ENCODE assay signal across 1 cellular context in the genomic region with DNA sequence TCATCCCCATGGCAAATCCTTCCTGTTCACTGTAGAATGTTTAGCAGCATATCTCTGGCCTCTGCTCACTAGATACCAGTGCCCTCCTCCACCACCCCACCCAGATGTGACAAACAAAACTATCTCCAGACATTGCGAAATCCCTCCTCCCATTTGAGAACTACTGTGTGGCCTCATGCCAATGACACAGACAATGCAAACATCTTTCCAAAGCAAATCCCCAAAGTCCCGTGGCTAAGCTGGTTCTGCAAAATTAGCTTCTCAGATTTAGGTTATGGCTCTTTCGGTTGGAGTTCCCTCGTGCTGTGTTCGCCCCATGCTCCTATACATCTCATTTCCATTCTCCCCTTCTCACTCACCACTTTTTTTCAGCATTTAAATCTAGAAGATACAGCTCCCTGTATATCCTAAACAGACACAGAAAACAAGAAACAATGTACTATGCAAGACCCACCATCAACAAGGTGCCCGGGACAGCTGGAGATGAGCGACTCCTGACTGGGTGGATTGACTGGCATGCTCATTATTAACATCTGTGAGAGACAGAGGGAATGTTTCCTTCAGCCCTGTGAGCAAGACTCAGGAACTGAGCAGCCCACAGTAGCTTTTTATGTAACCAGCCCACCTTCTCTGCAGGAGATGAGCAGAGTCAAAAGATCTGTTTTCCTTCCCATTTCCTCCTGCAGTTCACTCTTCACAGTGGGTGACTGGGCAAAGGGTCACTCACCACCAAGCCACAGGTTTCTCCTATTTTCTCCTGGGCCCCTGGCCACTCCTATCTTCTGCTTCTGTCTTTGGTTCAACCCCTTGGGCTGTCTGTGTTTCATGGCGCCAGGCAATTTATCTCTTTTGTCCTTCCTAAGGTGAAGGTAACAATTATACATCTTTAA.
TF ChIP-seq lines count a peak whose summit lies in the region.

No MANE protein-coding gene starts in this region.

TF ChIP-seq in HepG2, 621 proteins besides CTCF, POLR2A, EP300 and RAD21 (continued from another document and continues in another):
- TF ChIP-seq, protein P1, sequence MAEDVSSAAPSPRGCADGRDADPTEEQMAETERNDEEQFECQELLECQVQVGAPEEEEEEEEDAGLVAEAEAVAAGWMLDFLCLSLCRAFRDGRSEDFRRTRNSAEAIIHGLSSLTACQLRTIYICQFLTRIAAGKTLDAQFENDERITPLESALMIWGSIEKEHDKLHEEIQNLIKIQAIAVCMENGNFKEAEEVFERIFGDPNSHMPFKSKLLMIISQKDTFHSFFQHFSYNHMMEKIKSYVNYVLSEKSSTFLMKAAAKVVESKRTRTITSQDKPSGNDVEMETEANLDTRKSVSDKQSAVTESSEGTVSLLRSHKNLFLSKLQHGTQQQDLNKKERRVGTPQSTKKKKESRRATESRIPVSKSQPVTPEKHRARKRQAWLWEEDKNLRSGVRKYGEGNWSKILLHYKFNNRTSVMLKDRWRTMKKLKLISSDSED (CRISPR knock-in tag; IDR thresholded peaks at IDR 0.05), result no peak
- no peak; the same call in 1 of the 2 replicates for TF ChIP-seq MTA1 (CRISPR knock-in tag; IDR thresholded peaks at IDR 0.05; ENCODE audit: borderline replicate concordance)
- no peak for TF ChIP-seq ZNF703 (CRISPR knock-in tag; IDR thresholded peaks at IDR 0.05; ENCODE audit: borderline replicate concordance)
- TF ChIP-seq FOXC1 (CRISPR knock-in tag; IDR thresholded peaks at IDR 0.05; ENCODE audit: borderline replicate concordance), result peak; percentile 46
- TF ChIP-seq, protein P2, sequence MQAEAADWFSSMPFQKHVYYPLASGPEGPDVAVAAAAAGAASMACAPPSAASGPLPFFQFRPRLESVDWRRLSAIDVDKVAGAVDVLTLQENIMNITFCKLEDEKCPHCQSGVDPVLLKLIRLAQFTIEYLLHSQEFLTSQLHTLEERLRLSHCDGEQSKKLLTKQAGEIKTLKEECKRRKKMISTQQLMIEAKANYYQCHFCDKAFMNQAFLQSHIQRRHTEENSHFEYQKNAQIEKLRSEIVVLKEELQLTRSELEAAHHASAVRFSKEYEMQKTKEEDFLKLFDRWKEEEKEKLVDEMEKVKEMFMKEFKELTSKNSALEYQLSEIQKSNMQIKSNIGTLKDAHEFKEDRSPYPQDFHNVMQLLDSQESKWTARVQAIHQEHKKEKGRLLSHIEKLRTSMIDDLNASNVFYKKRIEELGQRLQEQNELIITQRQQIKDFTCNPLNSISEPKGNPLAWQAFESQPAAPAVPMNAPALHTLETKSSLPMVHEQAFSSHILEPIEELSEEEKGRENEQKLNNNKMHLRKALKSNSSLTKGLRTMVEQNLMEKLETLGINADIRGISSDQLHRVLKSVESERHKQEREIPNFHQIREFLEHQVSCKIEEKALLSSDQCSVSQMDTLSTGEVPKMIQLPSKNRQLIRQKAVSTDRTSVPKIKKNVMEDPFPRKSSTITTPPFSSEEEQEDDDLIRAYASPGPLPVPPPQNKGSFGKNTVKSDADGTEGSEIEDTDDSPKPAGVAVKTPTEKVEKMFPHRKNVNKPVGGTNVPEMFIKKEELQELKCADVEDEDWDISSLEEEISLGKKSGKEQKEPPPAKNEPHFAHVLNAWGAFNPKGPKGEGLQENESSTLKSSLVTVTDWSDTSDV (CRISPR knock-in tag; IDR thresholded peaks at IDR 0.05), result no peak
- no peak for TF ChIP-seq MBNL3 (CRISPR knock-in tag; conservative IDR thresholded peaks at IDR 0.05)
- no peak for TF ChIP-seq ZNF136 (CRISPR knock-in tag; IDR thresholded peaks at IDR 0.05; ENCODE audit: low read depth)
- TF ChIP-seq ZBTB1 (CRISPR knock-in tag; IDR thresholded peaks at IDR 0.05; ENCODE audit: borderline replicate concordance), result no peak
- TF ChIP-seq ZNF749 (CRISPR knock-in tag; IDR thresholded peaks at IDR 0.05; ENCODE audit: borderline replicate concordance), result 0 out of 2 replicates have a peak, but pooled peaks have one; percentile 41
- TF ChIP-seq, protein P3, sequence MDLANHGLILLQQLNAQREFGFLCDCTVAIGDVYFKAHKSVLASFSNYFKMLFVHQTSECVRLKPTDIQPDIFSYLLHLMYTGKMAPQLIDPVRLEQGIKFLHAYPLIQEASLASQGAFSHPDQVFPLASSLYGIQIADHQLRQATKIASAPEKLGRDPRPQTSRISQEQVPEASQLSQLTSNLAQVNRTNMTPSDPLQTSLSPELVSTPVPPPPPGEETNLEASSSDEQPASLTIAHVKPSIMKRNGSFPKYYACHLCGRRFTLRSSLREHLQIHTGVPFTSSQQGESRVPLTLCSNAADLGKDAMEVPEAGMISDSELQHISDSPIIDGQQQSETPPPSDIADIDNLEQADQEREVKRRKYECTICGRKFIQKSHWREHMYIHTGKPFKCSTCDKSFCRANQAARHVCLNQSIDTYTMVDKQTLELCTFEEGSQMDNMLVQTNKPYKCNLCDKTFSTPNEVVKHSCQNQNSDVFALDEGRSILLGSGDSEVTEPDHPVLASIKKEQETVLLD (CRISPR knock-in tag; IDR thresholded peaks at IDR 0.05; ENCODE audit: low read depth), result no peak
- 0 out of 2 replicates have a peak, but pooled peaks have one; percentile 52 for TF ChIP-seq ZIK1 (CRISPR knock-in tag; IDR thresholded peaks at IDR 0.05; ENCODE audit: borderline replicate concordance, low read depth)
- no peak for TF ChIP-seq TBP (CRISPR knock-in tag; IDR thresholded peaks at IDR 0.05)
- TF ChIP-seq NR2F2 (IDR thresholded peaks at IDR 0.05; ENCODE audit: borderline replicate concordance, low read depth), result 0 out of 2 replicates have a peak, but pooled peaks have one; percentile 47
- TF ChIP-seq NFKBIZ (CRISPR knock-in tag; IDR thresholded peaks at IDR 0.05), result no peak
- no peak for TF ChIP-seq SNAPC2 (CRISPR knock-in tag; IDR thresholded peaks at IDR 0.05)
- TF ChIP-seq, protein P4, sequence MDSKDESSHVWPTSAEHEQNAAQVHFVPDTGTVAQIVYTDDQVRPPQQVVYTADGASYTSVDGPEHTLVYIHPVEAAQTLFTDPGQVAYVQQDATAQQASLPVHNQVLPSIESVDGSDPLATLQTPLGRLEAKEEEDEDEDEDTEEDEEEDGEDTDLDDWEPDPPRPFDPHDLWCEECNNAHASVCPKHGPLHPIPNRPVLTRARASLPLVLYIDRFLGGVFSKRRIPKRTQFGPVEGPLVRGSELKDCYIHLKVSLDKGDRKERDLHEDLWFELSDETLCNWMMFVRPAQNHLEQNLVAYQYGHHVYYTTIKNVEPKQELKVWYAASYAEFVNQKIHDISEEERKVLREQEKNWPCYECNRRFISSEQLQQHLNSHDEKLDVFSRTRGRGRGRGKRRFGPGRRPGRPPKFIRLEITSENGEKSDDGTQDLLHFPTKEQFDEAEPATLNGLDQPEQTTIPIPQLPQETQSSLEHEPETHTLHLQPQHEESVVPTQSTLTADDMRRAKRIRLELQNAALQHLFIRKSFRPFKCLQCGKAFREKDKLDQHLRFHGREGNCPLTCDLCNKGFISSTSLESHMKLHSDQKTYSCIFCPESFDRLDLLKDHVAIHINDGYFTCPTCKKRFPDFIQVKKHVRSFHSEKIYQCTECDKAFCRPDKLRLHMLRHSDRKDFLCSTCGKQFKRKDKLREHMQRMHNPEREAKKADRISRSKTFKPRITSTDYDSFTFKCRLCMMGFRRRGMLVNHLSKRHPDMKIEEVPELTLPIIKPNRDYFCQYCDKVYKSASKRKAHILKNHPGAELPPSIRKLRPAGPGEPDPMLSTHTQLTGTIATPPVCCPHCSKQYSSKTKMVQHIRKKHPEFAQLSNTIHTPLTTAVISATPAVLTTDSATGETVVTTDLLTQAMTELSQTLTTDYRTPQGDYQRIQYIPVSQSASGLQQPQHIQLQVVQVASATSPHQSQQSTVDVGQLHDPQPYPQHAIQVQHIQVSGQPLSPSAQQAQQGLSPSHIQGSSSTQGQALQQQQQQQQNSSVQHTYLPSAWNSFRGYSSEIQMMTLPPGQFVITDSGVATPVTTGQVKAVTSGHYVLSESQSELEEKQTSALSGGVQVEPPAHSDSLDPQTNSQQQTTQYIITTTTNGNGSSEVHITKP (CRISPR knock-in tag; IDR thresholded peaks at IDR 0.05; ENCODE audit: low read depth), result peak; percentile 61
- TF ChIP-seq SPEN (CRISPR knock-in tag; IDR thresholded peaks at IDR 0.05; ENCODE audit: low read depth), result no peak
- TF ChIP-seq CREB1 (IDR thresholded peaks at IDR 0.05), result no peak
- TF ChIP-seq CREB1 (CRISPR knock-in tag; IDR thresholded peaks at IDR 0.05), result peak; percentile 42; the same call in 1 of the 2 replicates
- TF ChIP-seq, protein P5, sequence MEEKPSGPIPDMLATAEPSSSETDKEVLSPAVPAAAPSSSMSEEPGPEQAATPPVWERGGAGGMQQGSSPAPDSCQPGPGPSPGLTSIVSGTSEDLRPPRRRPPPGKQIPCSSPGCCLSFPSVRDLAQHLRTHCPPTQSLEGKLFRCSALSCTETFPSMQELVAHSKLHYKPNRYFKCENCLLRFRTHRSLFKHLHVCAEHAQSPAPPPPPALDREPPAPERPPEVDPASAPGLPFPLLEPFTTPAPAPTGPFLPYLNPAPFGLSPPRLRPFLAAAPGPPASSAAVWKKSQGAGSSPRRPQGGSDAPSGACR (CRISPR knock-in tag; IDR thresholded peaks at IDR 0.05), result peak; percentile 85
- TF ChIP-seq SCMH1 (CRISPR knock-in tag; IDR thresholded peaks at IDR 0.05; ENCODE audit: borderline replicate concordance), result no peak
- TF ChIP-seq, protein P6, sequence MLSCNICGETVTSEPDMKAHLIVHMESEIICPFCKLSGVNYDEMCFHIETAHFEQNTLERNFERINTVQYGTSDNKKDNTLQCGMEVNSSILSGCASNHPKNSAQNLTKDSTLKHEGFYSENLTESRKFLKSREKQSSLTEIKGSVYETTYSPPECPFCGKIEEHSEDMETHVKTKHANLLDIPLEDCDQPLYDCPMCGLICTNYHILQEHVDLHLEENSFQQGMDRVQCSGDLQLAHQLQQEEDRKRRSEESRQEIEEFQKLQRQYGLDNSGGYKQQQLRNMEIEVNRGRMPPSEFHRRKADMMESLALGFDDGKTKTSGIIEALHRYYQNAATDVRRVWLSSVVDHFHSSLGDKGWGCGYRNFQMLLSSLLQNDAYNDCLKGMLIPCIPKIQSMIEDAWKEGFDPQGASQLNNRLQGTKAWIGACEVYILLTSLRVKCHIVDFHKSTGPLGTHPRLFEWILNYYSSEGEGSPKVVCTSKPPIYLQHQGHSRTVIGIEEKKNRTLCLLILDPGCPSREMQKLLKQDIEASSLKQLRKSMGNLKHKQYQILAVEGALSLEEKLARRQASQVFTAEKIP (CRISPR knock-in tag; IDR thresholded peaks at IDR 0.05; ENCODE audit: borderline replicate concordance), result no peak
- TF ChIP-seq ZNF546 (CRISPR knock-in tag; conservative IDR thresholded peaks at IDR 0.05), result no peak
- TF ChIP-seq POGZ (CRISPR knock-in tag; IDR thresholded peaks at IDR 0.05), result peak; percentile 94
- TF ChIP-seq GTF3A (CRISPR knock-in tag; conservative IDR thresholded peaks at IDR 0.05), result no peak
- TF ChIP-seq, protein P7, sequence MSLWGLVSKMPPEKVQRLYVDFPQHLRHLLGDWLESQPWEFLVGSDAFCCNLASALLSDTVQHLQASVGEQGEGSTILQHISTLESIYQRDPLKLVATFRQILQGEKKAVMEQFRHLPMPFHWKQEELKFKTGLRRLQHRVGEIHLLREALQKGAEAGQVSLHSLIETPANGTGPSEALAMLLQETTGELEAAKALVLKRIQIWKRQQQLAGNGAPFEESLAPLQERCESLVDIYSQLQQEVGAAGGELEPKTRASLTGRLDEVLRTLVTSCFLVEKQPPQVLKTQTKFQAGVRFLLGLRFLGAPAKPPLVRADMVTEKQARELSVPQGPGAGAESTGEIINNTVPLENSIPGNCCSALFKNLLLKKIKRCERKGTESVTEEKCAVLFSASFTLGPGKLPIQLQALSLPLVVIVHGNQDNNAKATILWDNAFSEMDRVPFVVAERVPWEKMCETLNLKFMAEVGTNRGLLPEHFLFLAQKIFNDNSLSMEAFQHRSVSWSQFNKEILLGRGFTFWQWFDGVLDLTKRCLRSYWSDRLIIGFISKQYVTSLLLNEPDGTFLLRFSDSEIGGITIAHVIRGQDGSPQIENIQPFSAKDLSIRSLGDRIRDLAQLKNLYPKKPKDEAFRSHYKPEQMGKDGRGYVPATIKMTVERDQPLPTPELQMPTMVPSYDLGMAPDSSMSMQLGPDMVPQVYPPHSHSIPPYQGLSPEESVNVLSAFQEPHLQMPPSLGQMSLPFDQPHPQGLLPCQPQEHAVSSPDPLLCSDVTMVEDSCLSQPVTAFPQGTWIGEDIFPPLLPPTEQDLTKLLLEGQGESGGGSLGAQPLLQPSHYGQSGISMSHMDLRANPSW (CRISPR knock-in tag; IDR thresholded peaks at IDR 0.05; ENCODE audit: borderline replicate concordance), result no peak
- TF ChIP-seq RFX1 (IDR thresholded peaks at IDR 0.05), result no peak
- peak; percentile 77 for TF ChIP-seq HDAC1 (CRISPR knock-in tag; IDR thresholded peaks at IDR 0.05)
- TF ChIP-seq, protein P8, sequence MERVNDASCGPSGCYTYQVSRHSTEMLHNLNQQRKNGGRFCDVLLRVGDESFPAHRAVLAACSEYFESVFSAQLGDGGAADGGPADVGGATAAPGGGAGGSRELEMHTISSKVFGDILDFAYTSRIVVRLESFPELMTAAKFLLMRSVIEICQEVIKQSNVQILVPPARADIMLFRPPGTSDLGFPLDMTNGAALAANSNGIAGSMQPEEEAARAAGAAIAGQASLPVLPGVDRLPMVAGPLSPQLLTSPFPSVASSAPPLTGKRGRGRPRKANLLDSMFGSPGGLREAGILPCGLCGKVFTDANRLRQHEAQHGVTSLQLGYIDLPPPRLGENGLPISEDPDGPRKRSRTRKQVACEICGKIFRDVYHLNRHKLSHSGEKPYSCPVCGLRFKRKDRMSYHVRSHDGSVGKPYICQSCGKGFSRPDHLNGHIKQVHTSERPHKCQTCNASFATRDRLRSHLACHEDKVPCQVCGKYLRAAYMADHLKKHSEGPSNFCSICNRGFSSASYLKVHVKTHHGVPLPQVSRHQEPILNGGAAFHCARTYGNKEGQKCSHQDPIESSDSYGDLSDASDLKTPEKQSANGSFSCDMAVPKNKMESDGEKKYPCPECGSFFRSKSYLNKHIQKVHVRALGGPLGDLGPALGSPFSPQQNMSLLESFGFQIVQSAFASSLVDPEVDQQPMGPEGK (CRISPR knock-in tag; IDR thresholded peaks at IDR 0.05), result peak; percentile 94
- no peak for TF ChIP-seq TOE1 (CRISPR knock-in tag; IDR thresholded peaks at IDR 0.05)
- no peak for TF ChIP-seq ZNF629 (CRISPR knock-in tag; conservative IDR thresholded peaks at IDR 0.05)
- TF ChIP-seq, protein P9, sequence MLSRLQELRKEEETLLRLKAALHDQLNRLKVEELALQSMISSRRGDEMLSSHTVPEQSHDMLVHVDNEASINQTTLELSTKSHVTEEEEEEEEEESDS (CRISPR knock-in tag; IDR thresholded peaks at IDR 0.05; ENCODE audit: borderline replicate concordance), result no peak
- no peak for TF ChIP-seq CBX1 (IDR thresholded peaks at IDR 0.05; ENCODE audit: low read depth)
